20 cellular contexts compared by ENCODE assay signal in the genomic region with DNA sequence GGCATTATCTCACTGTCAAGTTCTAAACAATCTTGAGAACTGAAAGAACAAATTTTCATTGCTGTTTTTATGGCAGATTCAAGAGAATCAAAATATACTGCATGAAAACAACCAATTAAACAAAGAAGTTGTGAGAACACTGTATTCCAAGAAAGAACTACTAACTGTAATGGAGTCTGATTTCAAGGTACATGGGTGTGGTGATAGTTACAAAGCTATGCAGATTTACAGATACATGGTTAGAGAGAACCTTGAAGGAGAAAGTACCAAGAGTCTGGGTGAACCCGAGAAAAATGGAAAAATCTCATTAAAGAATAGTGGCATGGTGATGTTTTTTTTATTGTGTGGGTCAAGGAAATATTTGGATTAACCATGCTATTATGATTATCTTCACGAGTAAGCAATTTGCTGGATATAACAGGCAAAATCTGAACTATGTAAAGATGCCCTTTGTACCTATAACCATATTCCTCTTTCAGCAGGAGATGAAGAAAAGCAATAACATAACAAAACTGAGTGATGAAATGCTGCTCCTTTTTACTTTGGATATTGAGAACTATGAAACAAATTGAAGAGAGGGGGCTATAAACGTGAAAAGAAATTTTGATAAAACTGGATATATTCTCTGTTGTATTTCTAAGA.
"Had no signal": no experiment of that assay in that cellular context is flagged by ENCODE, and none has a peak within 500 bp of the region (broad histone marks: within the 10 kb centered on the region; RNA-seq: fewer than 3 reads in every experiment).

No MANE protein-coding gene starts in this region.

- H3K4me1 ChIP-seq: colonic mucosa, foreskin keratinocyte, gastroesophageal sphincter, left lung, lower lobe of right lung had no signal

- H3K4me3 ChIP-seq: colonic mucosa, esophagus muscularis mucosa, gastroesophageal sphincter, heart left ventricle, hepatocyte, left lung, lower lobe of right lung had no signal

- H3K36me3 ChIP-seq: colonic mucosa, esophagus muscularis mucosa, gastroesophageal sphincter, heart left ventricle, left lung, lower lobe of right lung had no signal

- H3K4me2 ChIP-seq: hepatocyte had no signal

- DNase-seq: colonic mucosa; cortex of kidney; effector CD8-positive, alpha-beta T cell; effector memory CD8-positive, alpha-beta T cell; foreskin keratinocyte; heart left ventricle; hypothalamus; immature natural killer cell; islet precursor cell; kidney; kidney glomerular epithelial cell; left lung; left ventricle myocardium superior; lower lobe of right lung; mesenchymal stem cell had no signal

- FAIRE-seq: endothelial cell of umbilical vein, frontal cortex, kidney had no signal

- H3K27ac ChIP-seq: colonic mucosa, esophagus muscularis mucosa, foreskin keratinocyte, gastroesophageal sphincter, heart left ventricle, hepatocyte, left lung, lower lobe of right lung had no signal

- ATAC-seq: effector memory CD8-positive, alpha-beta T cell; foreskin keratinocyte; gastroesophageal sphincter; heart left ventricle; left lung; left ventricle myocardium superior; lower lobe of right lung had no signal

- H3K27me3 ChIP-seq: colonic mucosa, esophagus muscularis mucosa, gastroesophageal sphincter, heart left ventricle, hepatocyte, left lung had no signal

- H3K9me3 ChIP-seq: colonic mucosa had no signal
